ENCODE assay signal across 25 cellular contexts in the genomic region with DNA sequence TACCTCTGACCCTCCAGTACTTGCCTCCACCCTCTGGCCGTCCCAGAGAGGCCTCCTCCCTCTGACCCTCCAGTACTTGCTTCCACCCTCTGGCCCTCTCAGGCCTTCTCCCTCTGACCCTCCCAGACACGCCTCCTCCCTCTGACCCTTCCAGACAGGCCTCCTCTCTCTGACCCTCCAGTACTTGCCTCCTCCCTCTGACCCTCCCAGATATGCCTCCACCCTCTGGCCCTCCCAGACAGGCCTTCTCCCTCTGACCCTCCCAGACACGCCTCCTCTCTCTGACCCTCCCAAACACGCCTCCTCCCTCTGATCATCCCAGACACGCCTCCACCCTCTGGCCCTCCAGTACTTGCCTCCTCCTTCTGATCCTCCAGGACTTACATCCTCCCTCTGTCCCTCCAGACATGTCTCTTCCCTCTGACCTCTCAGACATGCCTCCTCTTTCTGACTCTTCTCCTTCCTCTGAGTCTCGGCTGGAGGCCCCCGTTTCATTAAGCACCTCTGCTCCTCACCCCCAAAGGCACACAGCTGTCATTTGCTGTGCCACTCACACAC.
"Had no signal": no experiment of that assay in that cellular context is flagged by ENCODE, and none has a peak within 500 bp of the region (broad histone marks: within the 10 kb centered on the region; RNA-seq: fewer than 3 reads in every experiment).

No MANE protein-coding gene starts in this region.

- H3K4me3 ChIP-seq: adrenal gland, body of pancreas, colonic mucosa, esophagus squamous epithelium, gastroesophageal sphincter had no signal

- H3K36me3 ChIP-seq: adrenal gland, colonic mucosa, esophagus squamous epithelium, gastroesophageal sphincter had no signal

- H3K27me3 ChIP-seq: body of pancreas, colonic mucosa had no signal

- H3K9me3 ChIP-seq: adrenal gland, body of pancreas, colonic mucosa, esophagus squamous epithelium had no signal

- H3K27ac ChIP-seq: adrenal gland, body of pancreas, colonic mucosa, epithelial cell of prostate, esophagus squamous epithelium, gastroesophageal sphincter had no signal

- ATAC-seq: activated CD4-positive, alpha-beta T cell treated with anti-CD3 and anti-CD28 coated beads for 36 hours; activated CD8-positive, alpha-beta memory T cell treated with anti-CD3 and anti-CD28 coated beads, Interleukin-2, amount 10 ng/mL, durations not matched to agents 7 days and 5 days; activated CD8-positive, alpha-beta T cell treated with anti-CD3 and anti-CD28 coated beads, Interleukin-2, amount 10 ng/mL, durations not matched to agents 7 days and 5 days; activated naive CD8-positive, alpha-beta T cell treated with anti-CD3 and anti-CD28 coated beads, Interleukin-2, amount 50 U/mL, for 24 hours; body of pancreas; gastroesophageal sphincter had no signal

- DNase-seq: activated CD4-positive, alpha-beta memory T cell treated with anti-CD3 and anti-CD28 coated beads for 36 hours; activated CD4-positive, alpha-beta T cell treated with anti-CD3 and anti-CD28 coated beads for 36 hours; activated CD4-positive, alpha-beta T cell treated with anti-CD3 and anti-CD28 coated beads, Interleukin-2, amount 10 ng/mL, durations not matched to agents 24 days and 14 days; activated CD4-positive, CD25-positive, alpha-beta regulatory T cell; activated CD4-positive, CD25-positive, alpha-beta regulatory T cell treated with anti-CD3 and anti-CD28 coated beads, Interleukin-2, amount 50 U/mL, for 72 hours; activated CD8-positive, alpha-beta memory T cell treated with anti-CD3 and anti-CD28 coated beads, Interleukin-2, amount 10 ng/mL, durations not matched to agents 7 days and 5 days; activated CD8-positive, alpha-beta memory T cell treated with anti-CD3 and anti-CD28 coated beads, Interleukin-2, amount 50 U/mL, for 4 hours; activated CD8-positive, alpha-beta T cell treated with anti-CD3 and anti-CD28 coated beads, Interleukin-2, amount 10 ng/mL, durations not matched to agents 7 days and 5 days; activated effector memory CD4-positive, alpha-beta T cell treated with anti-CD3 and anti-CD28 coated beads, Interleukin-2, amount 50 U/mL, for 16 hours; activated naive CD4-positive, alpha-beta T cell treated with anti-CD3 and anti-CD28 coated beads for 36 hours; activated naive CD8-positive, alpha-beta T cell treated with anti-CD3 and anti-CD28 coated beads for 36 hours; activated naive CD8-positive, alpha-beta T cell treated with anti-CD3 and anti-CD28 coated beads, Interleukin-2, amount 50 U/mL, for 24 hours; activated T-cell treated with anti-CD3 and anti-CD28 coated beads, Interleukin-2, amount 50 U/mL, for 1 hour; activated T-cell treated with anti-CD3 and anti-CD28 coated beads, Interleukin-2, amount 50 U/mL, for 48 hours; adrenal gland; aorta; body of pancreas; cerebellar nuclear complex; colonic mucosa; effector CD8-positive, alpha-beta T cell; esophagus squamous epithelium; foreskin melanocyte; T-helper 2 cell had no signal

- H3K4me1 ChIP-seq: adrenal gland, body of pancreas, colonic mucosa, esophagus squamous epithelium, gastroesophageal sphincter had no signal
